In the genomic region with DNA sequence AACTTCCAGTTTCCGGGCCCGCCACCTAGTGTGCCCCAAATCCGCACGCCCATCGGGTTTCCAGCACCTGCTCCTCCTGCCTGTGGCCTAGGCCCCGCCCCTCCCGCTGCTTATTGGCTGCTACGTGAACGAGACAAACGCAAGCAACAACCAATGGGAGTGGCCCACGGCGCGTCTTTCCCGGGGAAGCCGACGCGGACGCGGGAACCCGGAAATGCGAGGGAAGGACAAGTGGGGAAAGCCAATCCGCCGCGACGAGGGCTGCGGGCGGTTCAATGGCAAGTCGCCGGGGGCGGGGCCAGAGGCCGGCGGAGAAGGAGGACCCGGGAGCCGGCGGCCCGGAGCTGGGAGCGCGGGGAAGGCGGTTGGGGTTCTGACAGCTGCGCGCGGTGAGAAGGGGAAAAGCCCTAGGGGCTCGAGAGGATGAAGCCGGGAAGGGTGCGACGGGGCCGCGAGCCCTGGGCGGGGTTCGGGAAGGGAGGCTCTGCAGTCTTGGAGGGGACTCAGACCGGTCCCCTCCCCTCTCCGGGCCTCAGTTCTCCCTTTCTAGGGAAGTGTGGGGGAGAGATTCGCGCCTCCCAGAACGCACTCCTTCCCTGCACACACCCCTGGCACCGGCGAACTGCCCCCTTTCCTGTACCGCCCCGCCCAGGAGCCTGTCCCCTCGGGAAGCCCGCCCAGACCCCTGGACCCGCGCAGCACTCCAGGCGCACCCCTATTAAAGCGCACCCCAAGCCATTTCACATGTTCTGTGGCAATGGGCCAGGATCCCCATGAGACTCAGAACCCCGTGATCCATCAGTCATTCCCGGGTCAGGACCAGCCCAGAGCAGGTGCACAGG, we compare ENCODE assay signal across 8 cellular contexts. TPM values are rescaled to one million over a fixed set of nuclear protein-coding genes. Genes with fewer than 3 reads are reported as not detected.
DNase-seq lines count a peak whose midpoint lies in the region; ATAC-seq and TF ChIP-seq lines count a peak whose summit lies in the region.

Gene FICD, plus strand, starts transcription at position 305 of the 842 bp plus-strand sequence. CDS start 1,696 bp downstream, outside the sequence.

- no peaks in the 10 kb centered on the region for H3K27me3 Mint-ChIP-seq in activated T-cell treated with anti-CD3 and anti-CD28 coated beads, Interleukin-2, amount 50 U/mL, for 4 hours (ENCODE audit: low read depth)

- TF ChIP-seq CTCF in KMS-11 (conservative IDR thresholded peaks at IDR 0.05; ENCODE audit: low read depth, low read length): no peak
- no peak for TF ChIP-seq CTCF in Panc1 (IDR thresholded peaks at IDR 0.05)

- DNase-seq in DMS79 treated with DMSO at 0.1 percent for 48 hours (lab: John Stamatoyannopoulos, UW) (peak; percentile 97), Panc1 (ENCODE audit: low read depth, low spot score) (peak; percentile 87)
- peak; percentile 99 for DNase-seq in activated T-cell treated with anti-CD3 and anti-CD28 coated beads, Interleukin-2, amount 50 U/mL, for 4 hours
- DNase-seq in stimulated activated CD8-positive, alpha-beta memory T cell treated with anti-CD3 and anti-CD28 coated beads, Interleukin-7, amount 100 ng/mL, for 1 hour (ENCODE audit: low read depth in 2 of 2): peak; percentile 96

- H3K9ac ChIP-seq in KMS-11 (peak within 1 kb of the TSS; percentile 58; the same call in 1 of the 2 replicates), muscle layer of colon (ENCODE audit: low read length) (peak within 1 kb of the TSS; percentile 71)

- H3K9me3 Mint-ChIP-seq in activated T-cell treated with anti-CD3 and anti-CD28 coated beads, Interleukin-2, amount 50 U/mL, for 4 hours: no peaks in the 10 kb centered on the region

- BruUV-seq in Panc1 (replicated peaks; lab: Mats Ljungman, UMichigan): TSS peak; percentile 69

- CTCF ChIA-PET in Panc1 (lab: Charles Lee): no interaction called here

- H3K4me1 Mint-ChIP-seq in activated T-cell treated with anti-CD3 and anti-CD28 coated beads, Interleukin-2, amount 50 U/mL, for 4 hours (ENCODE audit: low read depth): peaks cover 26% of the 10 kb centered on the region

- H3K36me3 Mint-ChIP-seq in activated T-cell treated with anti-CD3 and anti-CD28 coated beads, Interleukin-2, amount 50 U/mL, for 4 hours (ENCODE audit: insufficient read depth): peaks cover 12% of the 10 kb centered on the region

- H3K4me3 Mint-ChIP-seq in activated T-cell treated with anti-CD3 and anti-CD28 coated beads, Interleukin-2, amount 50 U/mL, for 4 hours: peak within 1 kb of the TSS; percentile 91

- H3K4me3 ChIP-seq in KMS-11 (IDR thresholded peaks at IDR 0.05; ENCODE audit: insufficient read depth, low read depth, low read length) (no peak within 1 kb of the TSS), Panc1 (ENCODE audit: low read depth in 2 of 2, low read length in 2 of 2) (peak within 1 kb of the TSS; percentile 70 to 88), muscle layer of colon (ENCODE audit: low read depth in 1 of 2, low read length in 2 of 2) (peak within 1 kb of the TSS; percentile 83 to 92)

- ATAC-seq in GM21786 (IDR thresholded peaks at IDR 0.05; ENCODE audit: unreplicated experiment): peak; percentile 90
- peak; percentile 94 for ATAC-seq in Panc1
- ATAC-seq in activated T-cell treated with anti-CD3 and anti-CD28 coated beads, Interleukin-2, amount 50 U/mL, for 4 hours: peak; percentile 94 to 95
- ATAC-seq in esophagus mucosa: peak; percentile 94

- in situ Hi-C loops in Panc1 (cut with HindIII; ENCODE audit: low pct_unique_long_range_greater_than_20kb, low sequenced_read_pairs): no loop called here

- peak within 1 kb of the TSS; percentile 68 for H3K4me2 ChIP-seq in KMS-11

- H3K27me3 ChIP-seq in KMS-11 (ENCODE audit: insufficient read depth, low read depth): no peaks in the 10 kb centered on the region
- H3K27me3 ChIP-seq in Panc1 (ENCODE audit: control insufficient read depth, insufficient read depth, low read length): no peaks in the 10 kb centered on the region
- no peaks in the 10 kb centered on the region for H3K27me3 ChIP-seq in muscle layer of colon (ENCODE audit: control insufficient read depth in 1 of 2, insufficient read depth in 2 of 2, low read length in 2 of 2)

- H2AFZ ChIP-seq in KMS-11 (ENCODE audit: low read depth): peak within 1 kb of the TSS; percentile 38

- H3K79me2 ChIP-seq in KMS-11 (ENCODE audit: insufficient read depth, low read depth): no peaks in the 10 kb centered on the region

- H3K36me3 ChIP-seq in KMS-11 (ENCODE audit: insufficient read depth): no peaks in the 10 kb centered on the region
- peaks cover 5% of the 10 kb centered on the region; the same call in 1 of the 2 replicates for H3K36me3 ChIP-seq in Panc1 (ENCODE audit: control insufficient read depth, insufficient read depth, low read length)
- H3K36me3 ChIP-seq in muscle layer of colon (ENCODE audit: insufficient read depth, low read length): peaks cover 21% of the 10 kb centered on the region

- no peaks in the 10 kb centered on the region for H4K20me1 ChIP-seq in KMS-11 (ENCODE audit: insufficient read depth)

- H3K9me3 ChIP-seq in Panc1 (ENCODE audit: control insufficient read depth, insufficient read depth, low read depth, low read length): no peaks in the 10 kb centered on the region
- no peaks in the 10 kb centered on the region for H3K9me3 ChIP-seq in muscle layer of colon (ENCODE audit: low read length)

- H3K4me1 ChIP-seq in KMS-11 (ENCODE audit: low read depth, poor library complexity, severe bottlenecking): peaks cover 23% of the 10 kb centered on the region
- peaks cover 13% of the 10 kb centered on the region for H3K4me1 ChIP-seq in Panc1 (ENCODE audit: control insufficient read depth, insufficient read depth, low read length)
- H3K4me1 ChIP-seq in muscle layer of colon (ENCODE audit: insufficient read depth, low read length): peaks cover 12% of the 10 kb centered on the region

- H3K27ac ChIP-seq in KMS-11 (no peak within 1 kb of the TSS; the same call in 1 of the 2 replicates), Panc1 (ENCODE audit: low read length) (peak within 1 kb of the TSS; percentile 83), muscle layer of colon (ENCODE audit: low read depth, low read length) (peak within 1 kb of the TSS; percentile 74)

- intact Hi-C loops in Panc1 (cut with micrococcal nuclease; ENCODE audit: unreplicated experiment): no loop called here

- POLR2A ChIA-PET in Panc1 (lab: Charles Lee): interaction anchor here (0.6 kb wide), 1 partner anchor 20 kb away, joined by 4 read pairs; no protein-coding TSS in a partner anchor

RNA-seq across cellular contexts. Expression of gene FICD, which starts in this region (rescaled TPM):
- 10.1 TPM for total RNA-seq in Panc1 (2021; ENCODE audit: unreplicated experiment)
- polyA plus RNA-seq in Panc1 (2012; ENCODE audit: insufficient read length): 13.3 TPM
- total RNA-seq in activated T-cell treated with anti-CD3 and anti-CD28 coated beads, Interleukin-2, amount 50 U/mL, for 4 hours: 1 to 10 TPM; 6.2 to 9.2 (median 6.9) TPM
- total RNA-seq in esophagus mucosa: 1.1 TPM
